1 cellular context compared by ENCODE assay signal in the genomic region with DNA sequence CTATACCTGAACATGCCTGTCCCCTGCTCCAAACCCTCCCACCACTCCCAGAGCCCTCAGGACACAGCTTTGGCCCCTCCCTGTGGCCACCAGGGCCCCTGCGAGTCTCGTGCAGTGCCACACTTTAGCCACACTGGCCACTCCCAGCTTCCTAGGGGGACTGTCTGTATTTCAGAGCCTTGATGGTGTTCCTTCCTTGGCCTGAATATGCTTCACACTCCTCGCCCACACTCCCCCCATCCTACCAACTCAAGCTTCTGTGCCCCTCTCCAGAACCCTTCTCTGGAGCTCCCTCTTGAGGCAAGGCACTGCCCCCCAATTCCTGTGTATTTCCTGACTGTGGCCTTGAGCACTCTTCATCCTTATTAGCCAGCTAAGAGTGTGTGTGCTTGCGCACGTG.
TF ChIP-seq lines count a peak whose summit lies in the region.

No MANE protein-coding gene starts in this region.

TF ChIP-seq in GM23338, 12 proteins besides CTCF, POLR2A, EP300 and RAD21 (continued from another document):
- TF ChIP-seq, protein P1, sequence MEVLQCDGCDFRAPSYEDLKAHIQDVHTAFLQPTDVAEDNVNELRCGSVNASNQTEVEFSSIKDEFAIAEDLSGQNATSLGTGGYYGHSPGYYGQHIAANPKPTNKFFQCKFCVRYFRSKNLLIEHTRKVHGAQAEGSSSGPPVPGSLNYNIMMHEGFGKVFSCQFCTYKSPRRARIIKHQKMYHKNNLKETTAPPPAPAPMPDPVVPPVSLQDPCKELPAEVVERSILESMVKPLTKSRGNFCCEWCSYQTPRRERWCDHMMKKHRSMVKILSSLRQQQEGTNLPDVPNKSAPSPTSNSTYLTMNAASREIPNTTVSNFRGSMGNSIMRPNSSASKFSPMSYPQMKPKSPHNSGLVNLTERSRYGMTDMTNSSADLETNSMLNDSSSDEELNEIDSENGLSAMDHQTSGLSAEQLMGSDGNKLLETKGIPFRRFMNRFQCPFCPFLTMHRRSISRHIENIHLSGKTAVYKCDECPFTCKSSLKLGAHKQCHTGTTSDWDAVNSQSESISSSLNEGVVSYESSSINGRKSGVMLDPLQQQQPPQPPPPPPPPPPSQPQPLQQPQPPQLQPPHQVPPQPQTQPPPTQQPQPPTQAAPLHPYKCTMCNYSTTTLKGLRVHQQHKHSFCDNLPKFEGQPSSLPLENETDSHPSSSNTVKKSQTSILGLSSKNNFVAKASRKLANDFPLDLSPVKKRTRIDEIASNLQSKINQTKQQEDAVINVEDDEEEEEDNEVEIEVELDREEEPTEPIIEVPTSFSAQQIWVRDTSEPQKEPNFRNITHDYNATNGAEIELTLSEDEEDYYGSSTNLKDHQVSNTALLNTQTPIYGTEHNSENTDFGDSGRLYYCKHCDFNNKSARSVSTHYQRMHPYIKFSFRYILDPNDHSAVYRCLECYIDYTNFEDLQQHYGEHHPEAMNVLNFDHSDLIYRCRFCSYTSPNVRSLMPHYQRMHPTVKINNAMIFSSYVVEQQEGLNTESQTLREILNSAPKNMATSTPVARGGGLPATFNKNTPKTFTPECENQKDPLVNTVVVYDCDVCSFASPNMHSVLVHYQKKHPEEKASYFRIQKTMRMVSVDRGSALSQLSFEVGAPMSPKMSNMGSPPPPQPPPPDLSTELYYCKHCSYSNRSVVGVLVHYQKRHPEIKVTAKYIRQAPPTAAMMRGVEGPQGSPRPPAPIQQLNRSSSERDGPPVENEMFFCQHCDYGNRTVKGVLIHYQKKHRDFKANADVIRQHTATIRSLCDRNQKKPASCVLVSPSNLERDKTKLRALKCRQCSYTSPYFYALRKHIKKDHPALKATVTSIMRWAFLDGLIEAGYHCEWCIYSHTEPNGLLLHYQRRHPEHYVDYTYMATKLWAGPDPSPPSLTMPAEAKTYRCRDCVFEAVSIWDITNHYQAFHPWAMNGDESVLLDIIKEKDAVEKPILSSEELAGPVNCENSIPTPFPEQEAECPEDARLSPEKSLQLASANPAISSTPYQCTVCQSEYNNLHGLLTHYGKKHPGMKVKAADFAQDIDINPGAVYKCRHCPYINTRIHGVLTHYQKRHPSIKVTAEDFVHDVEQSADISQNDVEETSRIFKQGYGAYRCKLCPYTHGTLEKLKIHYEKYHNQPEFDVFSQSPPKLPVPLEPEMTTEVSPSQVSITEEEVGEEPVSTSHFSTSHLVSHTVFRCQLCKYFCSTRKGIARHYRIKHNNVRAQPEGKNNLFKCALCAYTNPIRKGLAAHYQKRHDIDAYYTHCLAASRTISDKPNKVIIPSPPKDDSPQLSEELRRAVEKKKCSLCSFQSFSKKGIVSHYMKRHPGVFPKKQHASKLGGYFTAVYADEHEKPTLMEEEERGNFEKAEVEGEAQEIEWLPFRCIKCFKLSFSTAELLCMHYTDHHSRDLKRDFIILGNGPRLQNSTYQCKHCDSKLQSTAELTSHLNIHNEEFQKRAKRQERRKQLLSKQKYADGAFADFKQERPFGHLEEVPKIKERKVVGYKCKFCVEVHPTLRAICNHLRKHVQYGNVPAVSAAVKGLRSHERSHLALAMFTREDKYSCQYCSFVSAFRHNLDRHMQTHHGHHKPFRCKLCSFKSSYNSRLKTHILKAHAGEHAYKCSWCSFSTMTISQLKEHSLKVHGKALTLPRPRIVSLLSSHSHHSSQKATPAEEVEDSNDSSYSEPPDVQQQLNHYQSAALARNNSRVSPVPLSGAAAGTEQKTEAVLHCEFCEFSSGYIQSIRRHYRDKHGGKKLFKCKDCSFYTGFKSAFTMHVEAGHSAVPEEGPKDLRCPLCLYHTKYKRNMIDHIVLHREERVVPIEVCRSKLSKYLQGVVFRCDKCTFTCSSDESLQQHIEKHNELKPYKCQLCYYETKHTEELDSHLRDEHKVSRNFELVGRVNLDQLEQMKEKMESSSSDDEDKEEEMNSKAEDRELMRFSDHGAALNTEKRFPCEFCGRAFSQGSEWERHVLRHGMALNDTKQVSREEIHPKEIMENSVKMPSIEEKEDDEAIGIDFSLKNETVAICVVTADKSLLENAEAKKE (CRISPR knock-in tag; IDR thresholded peaks at IDR 0.05) = no peak
